8 cellular contexts compared by ENCODE assay signal in genomic region chr1:214494179-214494578, GRCh38. TPM values are rescaled to one million over a fixed set of nuclear protein-coding genes. Genes with fewer than 3 reads are reported as not detected.
A peak's percentile ranks its signal among the peaks of the same experiment; 100 is the strongest.
DNase-seq lines count a peak whose midpoint lies in the region; ATAC-seq, FAIRE-seq and TF ChIP-seq lines count a peak whose summit lies in the region.
"Not testable (repeated sequence)": the region's sequence is repeated elsewhere in the genome, so short reads cannot be mapped to it uniquely, and the experiment has no call there.

No MANE protein-coding gene starts in this region.

- H3F3A ChIP-seq in GM23248 (ENCODE audit: insufficient read depth) (peaks cover 56% of the 10 kb centered on the region), PC-9 (ENCODE audit: insufficient read depth, low read depth) (peaks cover 19% of the 10 kb centered on the region)
- not testable (repeated sequence) for H3F3A ChIP-seq in smooth muscle cell (ENCODE audit: low read depth)

- H3K27ac Mint-ChIP-seq in HFFc6 (peak overlapping the region; percentile 79), astrocyte (ENCODE audit: unreplicated experiment) (peak overlapping the region; percentile 24), mesothelial cell of epicardium (peak overlapping the region; percentile 75)

- not testable (repeated sequence) for H3K36me3 ChIP-seq in GM23248 (ENCODE audit: low read depth); PC-9 (ENCODE audit: low read depth); astrocyte (ENCODE audit: insufficient read depth, low read length); psoas muscle (ENCODE audit: insufficient read depth in 1 of 2, low read depth in 1 of 2); smooth muscle cell (ENCODE audit: low read depth)

- H3K4me1 ChIP-seq in GM23248 (ENCODE audit: insufficient read depth): peaks cover 53% of the 10 kb centered on the region
- H3K4me1 ChIP-seq in PC-9 (replicated peaks; ENCODE audit: insufficient read depth): peaks cover 43% of the 10 kb centered on the region
- peaks cover 20% of the 10 kb centered on the region for H3K4me1 ChIP-seq in astrocyte (ENCODE audit: insufficient read depth, low read length)
- peaks cover 60% of the 10 kb centered on the region for H3K4me1 ChIP-seq in psoas muscle
- not testable (repeated sequence) for H3K4me1 ChIP-seq in smooth muscle cell (ENCODE audit: low read depth)

- not testable (repeated sequence) for H3K9me3 ChIP-seq in GM23248 (ENCODE audit: low read depth); PC-9 (ENCODE audit: insufficient read depth, low read depth); astrocyte (ENCODE audit: insufficient read depth, low read depth, low read length); psoas muscle; smooth muscle cell (replicated peaks; ENCODE audit: low read depth)

- intact Hi-C loops in PC-9 (cut with micrococcal nuclease; ENCODE audit: unreplicated experiment) (loop anchor here (1.0 to 2.0 kb wide), 5 partner anchors 13 to 57 kb away; partner anchors contain the start of gene PTPN14), psoas muscle (cut with DNase I) (loop anchor here in 1 of 2 donors (10.0 kb wide), 1 partner anchor 109 kb away; no protein-coding TSS in a partner anchor)

- not testable (repeated sequence) for FAIRE-seq in astrocyte (lab: Jason Lieb, UNC)

- CTCF ChIA-PET in PC-9 (lab: Charles Lee): interaction anchor here (0.7 to 1.7 kb wide), 4 partner anchors 12 to 57 kb away, joined by 3 read pairs; partner anchors contain the start of gene PTPN14

- TF ChIP-seq CTCF in HFFc6 (IDR thresholded peaks at IDR 0.05); PC-9 (conservative IDR thresholded peaks at IDR 0.05); astrocyte (IDR thresholded peaks at IDR 0.05; ENCODE audit: insufficient read depth, low read depth, low read length); mesothelial cell of epicardium (IDR thresholded peaks at IDR 0.05; ENCODE audit: unreplicated experiment); psoas muscle (IDR thresholded peaks at IDR 0.05); smooth muscle cell (IDR thresholded peaks at IDR 0.05; ENCODE audit: borderline replicate concordance, insufficient read depth, poor library complexity, severe bottlenecking): not testable (repeated sequence)

- not testable (repeated sequence) for H3K4me3 ChIP-seq in GM23248; PC-9; astrocyte (ENCODE audit: insufficient read depth, low read depth, low read length); psoas muscle; smooth muscle cell

- not testable (repeated sequence) for H3K9me2 ChIP-seq in GM23248 (ENCODE audit: insufficient read depth); PC-9 (ENCODE audit: insufficient read depth)

- not testable (repeated sequence) for H3K9me3 Mint-ChIP-seq in HFFc6; astrocyte (ENCODE audit: unreplicated experiment); mesothelial cell of epicardium

- not testable (repeated sequence) for H3K27me3 ChIP-seq in GM23248 (replicated peaks; ENCODE audit: insufficient read depth); PC-9 (ENCODE audit: insufficient read depth, low read depth); astrocyte (ENCODE audit: insufficient read depth, low read length); psoas muscle (ENCODE audit: insufficient read depth in 3 of 3, low read length in 2 of 3); smooth muscle cell (ENCODE audit: low read depth)

- ATAC-seq in psoas muscle: not testable (repeated sequence)

- POLR2A ChIA-PET in PC-9 (lab: Charles Lee; ENCODE audit: unreplicated experiment): interaction anchor here (0.5 to 0.8 kb wide), 4 partner anchors 22 to 59 kb away, joined by 4 to 7 read pairs (median 6); no protein-coding TSS in a partner anchor

- not testable (repeated sequence) for BruUV-seq in PC-9 (replicated peaks; lab: Mats Ljungman, UMichigan)

- not testable (repeated sequence) for DNase-seq in GM23248; HFFc6; astrocyte (ENCODE audit: low read depth); epithelial cell of prostate (ENCODE audit: low read depth, low spot score); mesothelial cell of epicardium (ENCODE audit: low spot score in 2 of 2, unreplicated experiment in 2 of 2); psoas muscle; smooth muscle cell (lab: John Stamatoyannopoulos, UW; ENCODE audit: unreplicated experiment)
- peak in 1 of 2 experiments; percentile 48 for DNase-seq in PC-9

- H2AFZ ChIP-seq in GM23248; PC-9; astrocyte (ENCODE audit: low read depth, low read length); smooth muscle cell (ENCODE audit: low read depth): not testable (repeated sequence)

- in situ Hi-C loops in GM23248 (cut with MboI): not testable (repeated sequence)

- H3K4me2 ChIP-seq in GM23248 (ENCODE audit: unreplicated experiment) (peak overlapping the region; percentile 45), PC-9 (peak overlapping the region; percentile 51), astrocyte (ENCODE audit: low read length) (peak overlapping the region; percentile 54)
- H3K4me2 ChIP-seq in smooth muscle cell: not testable (repeated sequence)

- H3K9ac ChIP-seq in GM23248; astrocyte (ENCODE audit: low read length); smooth muscle cell (ENCODE audit: low read depth): not testable (repeated sequence)

- H3K27me3 Mint-ChIP-seq in HFFc6 (ENCODE audit: insufficient read depth); astrocyte (ENCODE audit: low read depth, unreplicated experiment); mesothelial cell of epicardium (ENCODE audit: low read depth): not testable (repeated sequence)

- peak overlapping the region; percentile 29 for H3K4me3 Mint-ChIP-seq in HFFc6
- H3K4me3 Mint-ChIP-seq in astrocyte (ENCODE audit: unreplicated experiment); mesothelial cell of epicardium: not testable (repeated sequence)

- peaks cover 14% of the 10 kb centered on the region; the same call in 1 of the 2 replicates for H4K20me1 ChIP-seq in GM23248 (ENCODE audit: insufficient read depth)
- not testable (repeated sequence) for H4K20me1 ChIP-seq in PC-9 (ENCODE audit: insufficient read depth)
- peaks cover 75% of the 10 kb centered on the region for H4K20me1 ChIP-seq in astrocyte (ENCODE audit: insufficient read depth, low read length)
- peaks cover 95% of the 10 kb centered on the region for H4K20me1 ChIP-seq in smooth muscle cell (ENCODE audit: low read depth)

- H3K4me1 Mint-ChIP-seq in HFFc6 (ENCODE audit: low read depth) (peaks cover 90% of the 10 kb centered on the region), astrocyte (ENCODE audit: low read depth, unreplicated experiment) (peaks cover 65% of the 10 kb centered on the region), mesothelial cell of epicardium (peaks cover 20% of the 10 kb centered on the region)

- peak overlapping the region; percentile 55 for H3K27ac ChIP-seq in GM23248
- H3K27ac ChIP-seq in PC-9: peak overlapping the region; percentile 32
- H3K27ac ChIP-seq in astrocyte (ENCODE audit: low read depth, low read length): peak overlapping the region; percentile 54
- H3K27ac ChIP-seq in epithelial cell of prostate: peak overlapping the region; percentile 55
- H3K27ac ChIP-seq in psoas muscle: peak overlapping the region; percentile 79
- peak overlapping the region; percentile 68 for H3K27ac ChIP-seq in smooth muscle cell (ENCODE audit: low read depth)

- H3K36me3 Mint-ChIP-seq in HFFc6 (ENCODE audit: low read depth): peaks cover 11% of the 10 kb centered on the region
- H3K36me3 Mint-ChIP-seq in astrocyte (ENCODE audit: low read depth, unreplicated experiment); mesothelial cell of epicardium: not testable (repeated sequence)

- WGBS in GM23248 (ENCODE audit: low coverage in 1 of 2, low lambda C conversion rate in 2 of 2, missing lambda C conversion rate in 2 of 2), 2 experiments: 93 to 97% methylated on average over 6 of the region's 6 CpGs
- 79 to 94% (median 87%) methylated on average over 6 of the region's 6 CpGs for WGBS in psoas muscle, 3 donors
- 66% methylated on average over 6 of the region's 6 CpGs for WGBS in smooth muscle cell (ENCODE audit: low lambda C conversion rate)

- H3K79me2 ChIP-seq in GM23248 (ENCODE audit: insufficient read depth): peaks cover 93% of the 10 kb centered on the region
- peaks cover 64% of the 10 kb centered on the region for H3K79me2 ChIP-seq in PC-9 (ENCODE audit: low read depth)
- peaks cover 98% of the 10 kb centered on the region for H3K79me2 ChIP-seq in astrocyte (ENCODE audit: insufficient read depth, low read length)
- peaks cover 71% of the 10 kb centered on the region for H3K79me2 ChIP-seq in smooth muscle cell (ENCODE audit: low read depth)

RNA-seq across cellular contexts. Expression of gene PTPN14, which starts 57.2 kb away (rescaled TPM):
- 49.1 and 49.8 TPM in 2 replicates for total RNA-seq in GM23248 (2014; rRNA removed; shearing (Covaris generic))
- polyA plus RNA-seq in GM23248 (2016; fragmentation: Nextera tagmentation; extraction: Ambion mirVana) (38.7 and 41.4 TPM in 2 replicates), psoas muscle (10 to 100 TPM in 1 of 3 donors, 1 to 10 TPM in 2; 7.2 to 27.9 (median 9.1) TPM), smooth muscle cell (13.7 and 13.9 TPM in 2 replicates)
- total RNA-seq in HFFc6 (2021; fragmentation: NEBNext Ultra II Directional; extraction: Animal tissue kit (Norgen Biotek cat#: 25700)): 100 to 1,000 TPM in 4 of 6 experiments, 10 to 100 TPM in 2; 93.6 to 140 (median 106) TPM
- total RNA-seq in PC-9 (2021) (59.2 and 78.9 TPM in 2 replicates), astrocyte (154 and 177 TPM in 2 replicates), mesothelial cell of epicardium (71.8 to 75.8 TPM (median 74.9 TPM) in 3 replicates), psoas muscle (100 to 1,000 TPM in 1 of 4 donors, 10 to 100 TPM in 3; 50.8 to 106 (median 63.3) TPM), smooth muscle cell (28.6 and 28.9 TPM in 2 replicates)

Comparison
In these comparisons a context has a peak if more than half of its experiments do, and no peak if none do; other contexts are left out.
1. H3K27ac Mint-ChIP-seq: peak in every context shown above with its lines; median percentile 79 in HFFc6; 75 in mesothelial cell of epicardium; 24 in astrocyte.